In genomic region chr1:79472067-79472656, GRCh38 we compare ENCODE assay signal across 16 cellular contexts.
DNase-seq lines count a peak whose midpoint lies in the region; ATAC-seq, FAIRE-seq and TF ChIP-seq lines count a peak whose summit lies in the region.
"Had no signal": no experiment of that assay in that cellular context is flagged by ENCODE, and none has a peak within 500 bp of the region (broad histone marks: within the 10 kb centered on the region; RNA-seq: fewer than 3 reads in every experiment).

No MANE protein-coding gene starts in this region.

- DNase-seq in GM12865 (ENCODE audit: low read depth) (peak; percentile 56), endodermal cell (no peak), kidney (no peak), HUDEP-2 (lab: John Stamatoyannopoulos, UW; ENCODE audit: unreplicated experiment in 76 of 76) (no peak)
- DNase-seq in central memory CD4-positive, alpha-beta T cell, result no peak
- DNase-seq: activated CD4-positive, alpha-beta T cell treated with anti-CD3 and anti-CD28 coated beads for 36 hours; esophagus squamous epithelium; NCI-H1105; NCI-H524 treated with DMSO at 0.1 percent for 48 hours; SK-N-SH; stimulated activated CD4-positive, alpha-beta T cell treated with anti-CD3 and anti-CD28 coated beads, Interleukin-4, amount 100 ng/mL, for 4 hours had no signal

- intact Hi-C loops in kidney (cut with DNase I), result no loop called here

- no peak for FAIRE-seq in kidney (lab: Jason Lieb, UNC)
- FAIRE-seq: A549 had no signal

- H3K27me3 Mint-ChIP-seq in endodermal cell (ENCODE audit: insufficient read depth), result no peaks in the 10 kb centered on the region
- H3K27me3 Mint-ChIP-seq: activated CD4-positive, alpha-beta T cell treated with anti-CD3 and anti-CD28 coated beads for 36 hours had no signal

- H3K27me3 ChIP-seq in endodermal cell (ENCODE audit: control insufficient read depth, insufficient read depth, low read length, poor library complexity, severe bottlenecking), result no peaks in the 10 kb centered on the region
- H3K27me3 ChIP-seq: esophagus squamous epithelium had no signal

- ATAC-seq in GM19372 (IDR thresholded peaks at IDR 0.05; ENCODE audit: low read depth, unreplicated experiment), result peak; percentile 69
- ATAC-seq in HG02678 (IDR thresholded peaks at IDR 0.05; ENCODE audit: unreplicated experiment), result peak; percentile 78
- ATAC-seq in HG03354 (IDR thresholded peaks at IDR 0.05; ENCODE audit: poor library complexity, severe bottlenecking, unreplicated experiment), result peak; percentile 77
- ATAC-seq: A549; activated CD4-positive, alpha-beta T cell treated with anti-CD3 and anti-CD28 coated beads for 36 hours had no signal

- H3K36me3 ChIP-seq in endodermal cell (ENCODE audit: control insufficient read depth, insufficient read depth, low read length) (no peaks in the 10 kb centered on the region), kidney (ENCODE audit: control insufficient read depth in 1 of 2, insufficient read depth in 2 of 2, low read length in 2 of 2) (no peaks in the 10 kb centered on the region)
- H3K36me3 ChIP-seq: esophagus squamous epithelium, prostate gland had no signal

- no peaks in the 10 kb centered on the region for H3K9me3 ChIP-seq in endodermal cell (ENCODE audit: control insufficient read depth, low read length)
- H3K9me3 ChIP-seq in kidney (ENCODE audit: control insufficient read depth in 1 of 2, low read length in 2 of 2), result no peaks in the 10 kb centered on the region
- H3K9me3 ChIP-seq: A549, esophagus squamous epithelium, prostate gland, SK-N-SH had no signal

- H3K4me3 ChIP-seq in GM12865 (ENCODE audit: low read depth, low read length) (no peak overlapping the region), endodermal cell (ENCODE audit: low read length) (no peak overlapping the region), kidney (ENCODE audit: low read length in 2 of 2) (no peak overlapping the region)
- H3K4me3 ChIP-seq: A549, esophagus squamous epithelium, prostate gland had no signal

- TF ChIP-seq CTCF in GM12865 (IDR thresholded peaks at IDR 0.05; ENCODE audit: insufficient read depth, low read depth, low read length, missing control alignments), result no peak
- no peak for TF ChIP-seq CTCF in endodermal cell (conservative IDR thresholded peaks at IDR 0.05)
- no peak for TF ChIP-seq CTCF in kidney (IDR thresholded peaks at IDR 0.05; ENCODE audit: borderline replicate concordance, extremely low read depth, insufficient read depth)

- H3K36me3 Mint-ChIP-seq in endodermal cell (ENCODE audit: low read depth), result no peaks in the 10 kb centered on the region

- H3K4me1 Mint-ChIP-seq in endodermal cell, result no peaks in the 10 kb centered on the region
- H3K4me1 Mint-ChIP-seq: activated CD4-positive, alpha-beta T cell treated with anti-CD3 and anti-CD28 coated beads for 36 hours had no signal

- H3K4me3 Mint-ChIP-seq in endodermal cell, result no peak overlapping the region
- H3K4me3 Mint-ChIP-seq: activated CD4-positive, alpha-beta T cell treated with anti-CD3 and anti-CD28 coated beads for 36 hours had no signal

- H3K9me3 Mint-ChIP-seq in endodermal cell, result no peaks in the 10 kb centered on the region

- H3K27ac Mint-ChIP-seq in endodermal cell, result no peak overlapping the region
- H3K27ac Mint-ChIP-seq: activated CD4-positive, alpha-beta T cell treated with anti-CD3 and anti-CD28 coated beads for 36 hours had no signal

- H3K27ac ChIP-seq in endodermal cell (ENCODE audit: low read depth, low read length) (no peak overlapping the region), kidney (ENCODE audit: low read depth in 2 of 2, low read length in 2 of 2) (no peak overlapping the region)
- H3K27ac ChIP-seq: A549, esophagus squamous epithelium, prostate gland had no signal

- H3K9ac ChIP-seq in endodermal cell (ENCODE audit: extremely low read depth, low read length, poor library complexity, severe bottlenecking) (no peak overlapping the region), kidney (ENCODE audit: low read length in 2 of 2) (no peak overlapping the region)
- H3K9ac ChIP-seq: SK-N-SH had no signal

- 93% methylated on average over 4 of the region's 4 CpGs; no CpG with 5 or more reads in 1 of the 2 experiments for WGBS in endodermal cell (ENCODE audit: insufficient coverage in 1 of 2, insufficient read length in 1 of 2), 2 experiments

- H3K4me1 ChIP-seq in endodermal cell (ENCODE audit: control insufficient read depth, insufficient read depth, low read length) (no peaks in the 10 kb centered on the region), kidney (ENCODE audit: control insufficient read depth in 1 of 2, insufficient read depth in 1 of 2, low read depth in 1 of 2, low read length in 2 of 2) (no peaks in the 10 kb centered on the region)
- H3K4me1 ChIP-seq: A549, esophagus squamous epithelium, prostate gland had no signal
